ENCODE assay signal across 8 cellular contexts in genomic region chr3:30511524-30512278, GRCh38.
DNase-seq lines count a peak whose midpoint lies in the region; ATAC-seq and TF ChIP-seq lines count a peak whose summit lies in the region.
"Had no signal": no experiment of that assay in that cellular context is flagged by ENCODE, and none has a peak within 500 bp of the region (broad histone marks: within the 10 kb centered on the region; RNA-seq: fewer than 3 reads in every experiment).

No MANE protein-coding gene starts in this region.

- H3K27me3 Mint-ChIP-seq in stimulated activated naive B cell treated with anti-CD40 and anti-IgM and Interleukin-4, amounts not matched to agents 10 μg/mL and 1 μg/mL and 100 μg/mL, for 72 hours, result no peaks in the 10 kb centered on the region

- peaks cover 6 to 15% of the 10 kb centered on the region in 2 donors for H3K4me1 Mint-ChIP-seq in stimulated activated naive B cell treated with anti-CD40 and anti-IgM and Interleukin-4, amounts not matched to agents 10 μg/mL and 1 μg/mL and 100 μg/mL, for 72 hours

- H3K4me3 ChIP-seq in HL-60 (replicated peaks; ENCODE audit: insufficient read depth, low read length), result no peak overlapping the region

- H3K27me3 ChIP-seq in HL-60 (ENCODE audit: insufficient read depth, poor library complexity, severe bottlenecking), result no peaks in the 10 kb centered on the region

- peak overlapping the region; percentile 22 for H3K27ac Mint-ChIP-seq in stimulated activated naive B cell treated with anti-CD40 and anti-IgM and Interleukin-4, amounts not matched to agents 10 μg/mL and 1 μg/mL and 100 μg/mL, for 72 hours

- H3K36me3 Mint-ChIP-seq in stimulated activated naive B cell treated with anti-CD40 and anti-IgM and Interleukin-4, amounts not matched to agents 10 μg/mL and 1 μg/mL and 100 μg/mL, for 72 hours, result no peaks in the 10 kb centered on the region

- peak; percentile 31 to 55 for DNase-seq in HL-60 (ENCODE audit: low read depth in 1 of 2, low spot score in 1 of 2)
- DNase-seq in SKM-1 treated with dmso at 0.1 percent for 144 hours (lab: John Stamatoyannopoulos, UW; ENCODE audit: unreplicated experiment), result peak; percentile 88
- peak; percentile 67 for DNase-seq in glomerular visceral epithelial cell (ENCODE audit: extremely low spot score)
- no peak for DNase-seq in stimulated activated naive B cell treated with anti-CD40 and anti-IgM and Interleukin-4, amounts not matched to agents 10 μg/mL and 1 μg/mL and 100 μg/mL, for 72 hours
- no peak for DNase-seq in NCI-H1436 (lab: John Stamatoyannopoulos, UW)
- no peak for DNase-seq in activated CD4-positive, CD25-positive, alpha-beta regulatory T cell treated with anti-CD3 and anti-CD28 coated beads, Interleukin-2, amount 50 U/mL, for 72 hours
- DNase-seq in activated gamma-delta T cell treated with Interleukin-2 at 50 U/mL for 16 hours, result no peak
- DNase-seq: NCI-H69 had no signal

- TF ChIP-seq CTCF in HL-60 (IDR thresholded peaks at IDR 0.05; ENCODE audit: insufficient read depth, low read length), result no peak

- H3K9me3 Mint-ChIP-seq in stimulated activated naive B cell treated with anti-CD40 and anti-IgM and Interleukin-4, amounts not matched to agents 10 μg/mL and 1 μg/mL and 100 μg/mL, for 72 hours, result no peaks in the 10 kb centered on the region

- no peak for ATAC-seq in stimulated activated naive B cell treated with anti-CD40 and anti-IgM and Interleukin-4, amounts not matched to agents 10 μg/mL and 1 μg/mL and 100 μg/mL, for 72 hours (replicated peaks)

- no peak overlapping the region for H3K27ac ChIP-seq in HL-60 (replicated peaks)

- H3K4me3 Mint-ChIP-seq in stimulated activated naive B cell treated with anti-CD40 and anti-IgM and Interleukin-4, amounts not matched to agents 10 μg/mL and 1 μg/mL and 100 μg/mL, for 72 hours, result no peak overlapping the region

Comparison
In these comparisons a context has a peak if more than half of its experiments do, and no peak if none do; other contexts are left out.
1. DNase-seq: peak in HL-60 (2 of 2), SKM-1 treated with dmso at 0.1 percent for 144 hours (single experiment) and glomerular visceral epithelial cell (single experiment); none in stimulated activated naive B cell treated with anti-CD40 and anti-IgM and Interleukin-4, amounts not matched to agents 10 μg/mL and 1 μg/mL and 100 μg/mL, for 72 hours (single experiment), NCI-H1436 (single experiment), activated CD4-positive, CD25-positive, alpha-beta regulatory T cell treated with anti-CD3 and anti-CD28 coated beads, Interleukin-2, amount 50 U/mL, for 72 hours (single experiment) and activated gamma-delta T cell treated with Interleukin-2 at 50 U/mL for 16 hours (single experiment).